8 cellular contexts compared by ENCODE assay signal in genomic region chr1:93437976-93438605, GRCh38.
DNase-seq lines count a peak whose midpoint lies in the region; ATAC-seq and TF ChIP-seq lines count a peak whose summit lies in the region.

No MANE protein-coding gene starts in this region.

- H3K9me3 ChIP-seq in tibial artery: no peaks in the 10 kb centered on the region

- in situ Hi-C loops in astrocyte of the spinal cord (cut with HindIII; ENCODE audit: low sequenced_read_pairs): no loop called here

- TF ChIP-seq CTCF in astrocyte of the spinal cord (IDR thresholded peaks at IDR 0.05; ENCODE audit: low read depth, low read length) (peak; percentile 43), tibial artery (IDR thresholded peaks at IDR 0.05) (peak; percentile 66 to 76)

- H3K4me3 ChIP-seq in astrocyte of the spinal cord (ENCODE audit: low read depth, low read length) (no peak overlapping the region), tibial artery (no peak overlapping the region)

- H3K27me3 ChIP-seq in tibial artery: peaks cover 0 to 7% of the 10 kb centered on the region in 2 donors

- DNase-seq in AG08396 (ENCODE audit: low spot score) (peak; percentile 55), NCI-H2196 treated with DMSO at 0.1 percent for 48 hours (lab: John Stamatoyannopoulos, UW; ENCODE audit: unreplicated experiment) (peak; percentile 20), astrocyte of the spinal cord (ENCODE audit: low read depth, low spot score) (peak; percentile 66), iris pigment epithelial cell (ENCODE audit: low read depth) (peak; percentile 57), tibial artery (no peak), putamen (ENCODE audit: low spot score) (no peak), head of caudate nucleus (no peak)

- peak; percentile 50 for ATAC-seq in GM19395 (IDR thresholded peaks at IDR 0.05; ENCODE audit: unreplicated experiment)

- no peaks in the 10 kb centered on the region for H3K36me3 ChIP-seq in tibial artery

- intact Hi-C loops in tibial artery (cut with DNase I; ENCODE audit: low total_unique reads) (loop anchor here (5.0 to 10.0 kb wide), 2 partner anchors 187 to 374 kb away; no protein-coding TSS in a partner anchor), head of caudate nucleus (cut with DNase I) (loop anchor here (10.0 kb wide), 1 partner anchor 377 kb away; no protein-coding TSS in a partner anchor)

- H3K27ac ChIP-seq in tibial artery: no peak overlapping the region

- no peaks in the 10 kb centered on the region for H3K4me1 ChIP-seq in tibial artery

Comparison
In these comparisons a context has a peak if more than half of its experiments do, and no peak if none do; other contexts are left out.
1. DNase-seq: peak in AG08396 (single experiment), NCI-H2196 treated with DMSO at 0.1 percent for 48 hours (single experiment), astrocyte of the spinal cord (single experiment) and iris pigment epithelial cell (single experiment); none in tibial artery (0 of 2), putamen (single experiment) and head of caudate nucleus (0 of 42).